Comparison of ENCODE assay signal across 1 cellular context in genomic region chr1:100309863-100310262, GRCh38.
"Had no signal": no experiment of that assay in that cellular context is flagged by ENCODE, and none has a peak within 500 bp of the region (broad histone marks: within the 10 kb centered on the region; RNA-seq: fewer than 3 reads in every experiment).

No MANE protein-coding gene starts in this region.

- H3K9me3 ChIP-seq: MG63 had no signal

- H3K4me3 ChIP-seq: MG63 had no signal

- H3K36me3 ChIP-seq: MG63 had no signal
